In genomic region chr16:15553313-15554088, GRCh38 we compare ENCODE assay signal across 20 cellular contexts.
DNase-seq lines count a peak whose midpoint lies in the region; ATAC-seq and TF ChIP-seq lines count a peak whose summit lies in the region.
"Had no signal": no experiment of that assay in that cellular context is flagged by ENCODE, and none has a peak within 500 bp of the region (broad histone marks: within the 10 kb centered on the region; RNA-seq: fewer than 3 reads in every experiment).

No MANE protein-coding gene starts in this region.

- H3K27ac Mint-ChIP-seq in activated CD8-positive, alpha-beta T cell treated with anti-CD3 and anti-CD28 coated beads for 36 hours: no peak overlapping the region
- H3K27ac Mint-ChIP-seq in activated CD8-positive, alpha-beta T cell treated with anti-CD3 and anti-CD28 coated beads, Interleukin-2, amount 10 ng/mL, durations not matched to agents 7 days and 5 days: no peak overlapping the region
- peak overlapping the region; percentile 56 for H3K27ac Mint-ChIP-seq in activated T-helper 17 cell treated with anti-CD3 and anti-CD28 coated beads, Interleukin-2, amount 50 U/mL, for 72 hours
- peak overlapping the region; percentile 8 for H3K27ac Mint-ChIP-seq in neural crest cell (ENCODE audit: unreplicated experiment)
- H3K27ac Mint-ChIP-seq: activated CD4-positive, alpha-beta T cell treated with anti-CD3 and anti-CD28 coated beads, Interleukin-2, amount 10 ng/mL, durations not matched to agents 7 days and 5 days; activated T-helper 1 cell treated with anti-CD3 and anti-CD28 coated beads, Interleukin-12 subunit alpha, Interleukin-12 subunit beta, Interleukin-2, Interleukin-4 antibody, amounts not matched to agents 30 ng/mL and 10 ng/mL and 1 ng/mL, durations not matched to agents 14 hours and 24 hours and 36 hours; CD4-positive, alpha-beta T cell had no signal

- no peaks in the 10 kb centered on the region for H3K9me3 Mint-ChIP-seq in activated CD8-positive, alpha-beta T cell treated with anti-CD3 and anti-CD28 coated beads for 36 hours
- H3K9me3 Mint-ChIP-seq in activated CD8-positive, alpha-beta T cell treated with anti-CD3 and anti-CD28 coated beads, Interleukin-2, amount 10 ng/mL, durations not matched to agents 7 days and 5 days (ENCODE audit: insufficient read depth): no peaks in the 10 kb centered on the region
- no peaks in the 10 kb centered on the region for H3K9me3 Mint-ChIP-seq in activated T-helper 17 cell treated with anti-CD3 and anti-CD28 coated beads, Interleukin-2, amount 50 U/mL, for 72 hours
- no peaks in the 10 kb centered on the region for H3K9me3 Mint-ChIP-seq in neural crest cell
- H3K9me3 Mint-ChIP-seq: activated CD4-positive, alpha-beta T cell treated with anti-CD3 and anti-CD28 coated beads, Interleukin-2, amount 10 ng/mL, durations not matched to agents 7 days and 5 days; activated T-helper 1 cell treated with anti-CD3 and anti-CD28 coated beads, Interleukin-12 subunit alpha, Interleukin-12 subunit beta, Interleukin-2, Interleukin-4 antibody, amounts not matched to agents 30 ng/mL and 10 ng/mL and 1 ng/mL, durations not matched to agents 14 hours and 24 hours and 36 hours; CD4-positive, alpha-beta T cell; immature natural killer cell had no signal

- ATAC-seq in activated CD8-positive, alpha-beta T cell treated with anti-CD3 and anti-CD28 coated beads for 36 hours: peak; percentile 20
- ATAC-seq in activated CD8-positive, alpha-beta T cell treated with anti-CD3 and anti-CD28 coated beads, Interleukin-2, amount 10 ng/mL, durations not matched to agents 7 days and 5 days: no peak
- peak; percentile 85 for ATAC-seq in activated T-helper 17 cell treated with anti-CD3 and anti-CD28 coated beads, Interleukin-2, amount 50 U/mL, for 72 hours (replicated peaks)
- ATAC-seq in GM19397 (IDR thresholded peaks at IDR 0.05; ENCODE audit: unreplicated experiment): no peak
- ATAC-seq: HCT116, heart left ventricle had no signal

- no peak for TF ChIP-seq CTCF in activated CD8-positive, alpha-beta T cell treated with anti-CD3 and anti-CD28 coated beads for 36 hours (IDR thresholded peaks at IDR 0.05)
- TF ChIP-seq CTCF in AG10803 (conservative IDR thresholded peaks at IDR 0.05; ENCODE audit: low read length) (no peak), neural crest cell (conservative IDR thresholded peaks at IDR 0.05) (no peak)

- peaks cover 8% of the 10 kb centered on the region for H3K4me1 Mint-ChIP-seq in activated CD8-positive, alpha-beta T cell treated with anti-CD3 and anti-CD28 coated beads for 36 hours (ENCODE audit: low read depth)
- H3K4me1 Mint-ChIP-seq in activated CD8-positive, alpha-beta T cell treated with anti-CD3 and anti-CD28 coated beads, Interleukin-2, amount 10 ng/mL, durations not matched to agents 7 days and 5 days (ENCODE audit: low read depth): no peaks in the 10 kb centered on the region
- H3K4me1 Mint-ChIP-seq in activated T-helper 17 cell treated with anti-CD3 and anti-CD28 coated beads, Interleukin-2, amount 50 U/mL, for 72 hours: peaks cover 21% of the 10 kb centered on the region
- peaks cover 10% of the 10 kb centered on the region for H3K4me1 Mint-ChIP-seq in neural crest cell
- H3K4me1 Mint-ChIP-seq: activated CD4-positive, alpha-beta T cell treated with anti-CD3 and anti-CD28 coated beads, Interleukin-2, amount 10 ng/mL, durations not matched to agents 7 days and 5 days; immature natural killer cell had no signal

- CTCF ChIA-PET in activated CD8-positive, alpha-beta T cell treated with anti-CD3 and anti-CD28 coated beads for 36 hours (lab: Charles Lee): interaction anchor here (1.0 kb wide), 1 partner anchor 19 kb away, joined by 3 read pairs; no protein-coding TSS in a partner anchor
- CTCF ChIA-PET in activated CD8-positive, alpha-beta T cell treated with anti-CD3 and anti-CD28 coated beads, Interleukin-2, amount 10 ng/mL, durations not matched to agents 7 days and 5 days (lab: Charles Lee): no interaction called here

- POLR2A ChIA-PET in activated CD8-positive, alpha-beta T cell treated with anti-CD3 and anti-CD28 coated beads for 36 hours (lab: Charles Lee): no interaction called here
- POLR2A ChIA-PET in activated CD8-positive, alpha-beta T cell treated with anti-CD3 and anti-CD28 coated beads, Interleukin-2, amount 10 ng/mL, durations not matched to agents 7 days and 5 days (lab: Charles Lee): no interaction called here

- H3K36me3 Mint-ChIP-seq in activated CD8-positive, alpha-beta T cell treated with anti-CD3 and anti-CD28 coated beads for 36 hours (ENCODE audit: low read depth): no peaks in the 10 kb centered on the region
- no peaks in the 10 kb centered on the region for H3K36me3 Mint-ChIP-seq in activated CD8-positive, alpha-beta T cell treated with anti-CD3 and anti-CD28 coated beads, Interleukin-2, amount 10 ng/mL, durations not matched to agents 7 days and 5 days (ENCODE audit: low read depth)
- no peaks in the 10 kb centered on the region for H3K36me3 Mint-ChIP-seq in activated T-helper 17 cell treated with anti-CD3 and anti-CD28 coated beads, Interleukin-2, amount 50 U/mL, for 72 hours (ENCODE audit: low read depth)
- peaks cover 3% of the 10 kb centered on the region for H3K36me3 Mint-ChIP-seq in neural crest cell (ENCODE audit: low read depth)
- H3K36me3 Mint-ChIP-seq: immature natural killer cell had no signal

- peak; percentile 42 for DNase-seq in activated CD8-positive, alpha-beta T cell treated with anti-CD3 and anti-CD28 coated beads for 36 hours
- DNase-seq in activated CD8-positive, alpha-beta T cell treated with anti-CD3 and anti-CD28 coated beads, Interleukin-2, amount 10 ng/mL, durations not matched to agents 7 days and 5 days: no peak
- DNase-seq in AG10803 (ENCODE audit: low read depth) (peak; percentile 54), neural crest cell (ENCODE audit: low read depth, low spot score) (no peak), SKM-1 treated with dmso at 0.1 percent for 144 hours (lab: John Stamatoyannopoulos, UW; ENCODE audit: unreplicated experiment) (no peak), midbrain (lab: John Stamatoyannopoulos, UW) (no peak)
- DNase-seq: ACHN; activated CD4-positive, alpha-beta T cell treated with anti-CD3 and anti-CD28 coated beads, Interleukin-2, amount 10 ng/mL, durations not matched to agents 7 days and 5 days; amygdala; CD4-positive, alpha-beta T cell; effector memory CD4-positive, alpha-beta T cell; heart left ventricle; immature natural killer cell; NCI-H1417 treated with DMSO at 0.1 percent for 48 hours; NCI-H524; substantia nigra had no signal

- H3K4me3 Mint-ChIP-seq in activated CD8-positive, alpha-beta T cell treated with anti-CD3 and anti-CD28 coated beads for 36 hours: no peak overlapping the region
- H3K4me3 Mint-ChIP-seq in activated CD8-positive, alpha-beta T cell treated with anti-CD3 and anti-CD28 coated beads, Interleukin-2, amount 10 ng/mL, durations not matched to agents 7 days and 5 days: no peak overlapping the region
- peak overlapping the region; percentile 22 for H3K4me3 Mint-ChIP-seq in activated T-helper 17 cell treated with anti-CD3 and anti-CD28 coated beads, Interleukin-2, amount 50 U/mL, for 72 hours
- H3K4me3 Mint-ChIP-seq in neural crest cell: no peak overlapping the region
- H3K4me3 Mint-ChIP-seq: activated CD4-positive, alpha-beta T cell treated with anti-CD3 and anti-CD28 coated beads, Interleukin-2, amount 10 ng/mL, durations not matched to agents 7 days and 5 days; activated T-helper 1 cell treated with anti-CD3 and anti-CD28 coated beads, Interleukin-12 subunit alpha, Interleukin-12 subunit beta, Interleukin-2, Interleukin-4 antibody, amounts not matched to agents 30 ng/mL and 10 ng/mL and 1 ng/mL, durations not matched to agents 14 hours and 24 hours and 36 hours; CD4-positive, alpha-beta T cell; immature natural killer cell had no signal

- intact Hi-C loops in activated CD8-positive, alpha-beta T cell treated with anti-CD3 and anti-CD28 coated beads for 36 hours (cut with micrococcal nuclease): no loop called here

- no peak overlapping the region for H3K4me3 ChIP-seq in AG10803 (ENCODE audit: low read length)
- H3K4me3 ChIP-seq: heart left ventricle had no signal

- no peaks in the 10 kb centered on the region for H3K27me3 Mint-ChIP-seq in activated CD8-positive, alpha-beta T cell treated with anti-CD3 and anti-CD28 coated beads for 36 hours
- H3K27me3 Mint-ChIP-seq in activated CD8-positive, alpha-beta T cell treated with anti-CD3 and anti-CD28 coated beads, Interleukin-2, amount 10 ng/mL, durations not matched to agents 7 days and 5 days (ENCODE audit: low read depth): no peaks in the 10 kb centered on the region
- no peaks in the 10 kb centered on the region for H3K27me3 Mint-ChIP-seq in activated T-helper 17 cell treated with anti-CD3 and anti-CD28 coated beads, Interleukin-2, amount 50 U/mL, for 72 hours
- no peaks in the 10 kb centered on the region for H3K27me3 Mint-ChIP-seq in neural crest cell (ENCODE audit: low read depth)
- H3K27me3 Mint-ChIP-seq: activated CD4-positive, alpha-beta T cell treated with anti-CD3 and anti-CD28 coated beads, Interleukin-2, amount 10 ng/mL, durations not matched to agents 7 days and 5 days; CD4-positive, alpha-beta T cell had no signal

Comparison
In these comparisons a context has a peak if more than half of its experiments do, and no peak if none do; other contexts are left out.
1. ATAC-seq: peak in activated CD8-positive, alpha-beta T cell treated with anti-CD3 and anti-CD28 coated beads for 36 hours (single experiment) and activated T-helper 17 cell treated with anti-CD3 and anti-CD28 coated beads, Interleukin-2, amount 50 U/mL, for 72 hours (single experiment); none in activated CD8-positive, alpha-beta T cell treated with anti-CD3 and anti-CD28 coated beads, Interleukin-2, amount 10 ng/mL, durations not matched to agents 7 days and 5 days (single experiment) and GM19397 (single experiment).
2. DNase-seq: peak in activated CD8-positive, alpha-beta T cell treated with anti-CD3 and anti-CD28 coated beads for 36 hours (single experiment) and AG10803 (single experiment); none in activated CD8-positive, alpha-beta T cell treated with anti-CD3 and anti-CD28 coated beads, Interleukin-2, amount 10 ng/mL, durations not matched to agents 7 days and 5 days (single experiment), neural crest cell (single experiment), SKM-1 treated with dmso at 0.1 percent for 144 hours (single experiment) and midbrain (single experiment).
3. H3K27ac Mint-ChIP-seq: peak in activated T-helper 17 cell treated with anti-CD3 and anti-CD28 coated beads, Interleukin-2, amount 50 U/mL, for 72 hours (single experiment) and neural crest cell (single experiment); none in activated CD8-positive, alpha-beta T cell treated with anti-CD3 and anti-CD28 coated beads for 36 hours (single experiment) and activated CD8-positive, alpha-beta T cell treated with anti-CD3 and anti-CD28 coated beads, Interleukin-2, amount 10 ng/mL, durations not matched to agents 7 days and 5 days (single experiment).